Comparison of ENCODE assay signal across 14 cellular contexts in the genomic region with DNA sequence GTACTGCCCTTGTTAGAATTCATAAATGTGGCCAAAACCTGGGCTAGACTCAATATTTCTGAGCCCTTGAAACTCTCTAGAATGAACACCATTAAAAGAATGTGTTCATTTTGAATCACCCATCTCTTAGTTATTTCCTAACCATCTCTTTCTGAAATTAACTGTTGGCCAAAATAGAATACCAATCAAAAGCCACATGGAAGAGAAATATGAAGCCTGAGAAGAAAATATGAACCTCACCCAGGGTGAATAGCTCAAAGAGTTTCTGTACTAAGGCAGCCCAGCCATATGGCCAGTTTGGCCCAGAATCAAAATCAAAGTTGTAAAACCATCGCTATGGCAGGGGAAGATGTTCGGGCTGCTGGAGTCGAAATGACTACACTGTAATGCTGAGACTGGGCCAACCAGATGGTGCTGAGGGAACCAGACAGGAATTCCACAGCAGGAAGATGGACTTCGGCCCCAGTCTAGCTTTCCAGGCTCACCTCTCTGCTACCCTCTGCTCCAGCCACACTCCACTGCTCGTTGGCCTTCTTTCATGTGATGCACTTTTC.
DNase-seq lines count a peak whose midpoint lies in the region; ATAC-seq and TF ChIP-seq lines count a peak whose summit lies in the region.
"Had no signal": no experiment of that assay in that cellular context is flagged by ENCODE, and none has a peak within 500 bp of the region (broad histone marks: within the 10 kb centered on the region; RNA-seq: fewer than 3 reads in every experiment).

No MANE protein-coding gene starts in this region.

- intact Hi-C loops in Right ventricle myocardium superior (cut with DNase I) (loop anchor here (10.0 kb wide), 1 partner anchor 367 kb away; no protein-coding TSS in a partner anchor), left ventricle myocardium inferior (cut with micrococcal nuclease) (no loop called here), aorta (cut with DNase I) (loop anchor here in 1 of 2 donors (10.0 kb wide), 1 partner anchor 537 kb away; no protein-coding TSS in a partner anchor)

- 53 to 60% methylated on average over 5 of the region's 5 CpGs for WGBS in aorta, 2 donors

- no peak for TF ChIP-seq CTCF in left ventricle myocardium inferior (IDR thresholded peaks at IDR 0.05; ENCODE audit: borderline replicate concordance)

- no peaks in the 10 kb centered on the region for H3K36me3 ChIP-seq in left ventricle myocardium inferior
- no peaks in the 10 kb centered on the region for H3K36me3 ChIP-seq in aorta (ENCODE audit: control insufficient read depth in 1 of 2, insufficient read depth in 2 of 2, low read length in 1 of 2)
- H3K36me3 ChIP-seq: prostate gland, suprapubic skin had no signal

- H3K27me3 ChIP-seq in left ventricle myocardium inferior (ENCODE audit: low read depth) (peaks cover 6% of the 10 kb centered on the region), aorta (ENCODE audit: control insufficient read depth in 1 of 2, insufficient read depth in 2 of 2, low read length in 1 of 2) (no peaks in the 10 kb centered on the region)

- H3K4me1 ChIP-seq in left ventricle myocardium inferior (no peaks in the 10 kb centered on the region), aorta (ENCODE audit: control insufficient read depth in 1 of 2, insufficient read depth in 2 of 2, low read length in 2 of 2) (no peaks in the 10 kb centered on the region)
- H3K4me1 ChIP-seq: prostate gland, suprapubic skin had no signal

- H3K4me3 ChIP-seq in left ventricle myocardium inferior (no peak overlapping the region), aorta (ENCODE audit: low read length in 2 of 2) (no peak overlapping the region)
- H3K4me3 ChIP-seq: prostate gland, suprapubic skin had no signal

- no peaks in the 10 kb centered on the region for H3K9me3 ChIP-seq in left ventricle myocardium inferior (replicated peaks)
- no peaks in the 10 kb centered on the region for H3K9me3 ChIP-seq in aorta (ENCODE audit: control insufficient read depth, low read length)
- H3K9me3 ChIP-seq: prostate gland, suprapubic skin had no signal

- no peak overlapping the region for H3K27ac ChIP-seq in left ventricle myocardium inferior (replicated peaks)
- no peak overlapping the region for H3K27ac ChIP-seq in aorta (ENCODE audit: low read depth in 1 of 2, low read length in 2 of 2)
- H3K27ac ChIP-seq: prostate gland, suprapubic skin had no signal

- ATAC-seq in Right ventricle myocardium superior (ENCODE audit: poor library complexity) (peak; percentile 45), aorta (ENCODE audit: low FRiP score) (peak; percentile 33), HG03439 (IDR thresholded peaks at IDR 0.05; ENCODE audit: unreplicated experiment) (no peak), HG02852 (IDR thresholded peaks at IDR 0.05; ENCODE audit: unreplicated experiment) (no peak)
- ATAC-seq: T-cell had no signal

- DNase-seq in Right ventricle myocardium superior (no peak), left ventricle myocardium inferior (no peak), amniotic stem cell (lab: John Stamatoyannopoulos, UW) (peak; percentile 69), kidney tubule cell (ENCODE audit: low spot score) (peak; percentile 45), aorta (no peak), DMS153 treated with DMSO at 0.1 percent for 48 hours (lab: John Stamatoyannopoulos, UW; ENCODE audit: unreplicated experiment) (no peak)
- DNase-seq: activated gamma-delta T cell treated with Interleukin-2 at 50 U/mL for 16 hours, cortex of kidney, NCI-H1105 treated with DMSO at 0.1 percent for 48 hours, T-cell had no signal

Comparison
In these comparisons a context has a peak if more than half of its experiments do, and no peak if none do; other contexts are left out.
1. ATAC-seq: peak in Right ventricle myocardium superior (single experiment) and aorta (single experiment); none in HG03439 (single experiment) and HG02852 (single experiment).
2. DNase-seq: peak in amniotic stem cell (single experiment) and kidney tubule cell (single experiment); none in Right ventricle myocardium superior (single experiment), left ventricle myocardium inferior (single experiment), aorta (0 of 2) and DMS153 treated with DMSO at 0.1 percent for 48 hours (single experiment).